In the genomic region with DNA sequence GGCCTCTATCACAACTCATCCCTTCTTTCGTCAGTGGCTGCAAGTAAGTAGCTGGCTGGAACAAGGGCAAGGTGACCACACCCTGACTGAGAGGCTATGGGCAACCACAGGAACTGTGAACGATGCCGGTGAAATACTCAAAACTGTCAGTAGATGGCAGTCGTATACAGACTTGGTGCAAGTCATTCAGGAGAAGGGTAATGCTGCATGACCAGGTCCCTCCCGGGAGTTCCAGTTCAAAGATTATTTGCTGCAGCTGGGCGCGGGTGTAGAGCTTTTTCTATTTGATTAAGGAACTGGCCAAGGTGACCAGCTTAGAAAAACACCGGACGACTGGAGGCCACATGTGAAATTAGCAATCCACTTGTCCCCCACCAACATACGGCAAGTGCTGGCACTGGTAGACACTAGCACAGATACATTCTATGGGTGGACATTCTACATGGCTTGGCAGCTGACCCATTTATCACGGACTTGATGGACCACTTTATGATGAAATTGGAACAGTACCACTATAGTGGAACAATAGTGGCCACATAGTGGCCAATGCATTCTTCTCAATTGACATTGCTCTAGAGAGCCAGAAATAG, we compare ENCODE assay signal across 1 cellular context.
TF ChIP-seq lines count a peak whose summit lies in the region.

No MANE protein-coding gene starts in this region.

TF ChIP-seq in GM23338, 12 proteins besides CTCF, POLR2A, EP300 and RAD21 (continued from another document):
- TF ChIP-seq, protein P1, sequence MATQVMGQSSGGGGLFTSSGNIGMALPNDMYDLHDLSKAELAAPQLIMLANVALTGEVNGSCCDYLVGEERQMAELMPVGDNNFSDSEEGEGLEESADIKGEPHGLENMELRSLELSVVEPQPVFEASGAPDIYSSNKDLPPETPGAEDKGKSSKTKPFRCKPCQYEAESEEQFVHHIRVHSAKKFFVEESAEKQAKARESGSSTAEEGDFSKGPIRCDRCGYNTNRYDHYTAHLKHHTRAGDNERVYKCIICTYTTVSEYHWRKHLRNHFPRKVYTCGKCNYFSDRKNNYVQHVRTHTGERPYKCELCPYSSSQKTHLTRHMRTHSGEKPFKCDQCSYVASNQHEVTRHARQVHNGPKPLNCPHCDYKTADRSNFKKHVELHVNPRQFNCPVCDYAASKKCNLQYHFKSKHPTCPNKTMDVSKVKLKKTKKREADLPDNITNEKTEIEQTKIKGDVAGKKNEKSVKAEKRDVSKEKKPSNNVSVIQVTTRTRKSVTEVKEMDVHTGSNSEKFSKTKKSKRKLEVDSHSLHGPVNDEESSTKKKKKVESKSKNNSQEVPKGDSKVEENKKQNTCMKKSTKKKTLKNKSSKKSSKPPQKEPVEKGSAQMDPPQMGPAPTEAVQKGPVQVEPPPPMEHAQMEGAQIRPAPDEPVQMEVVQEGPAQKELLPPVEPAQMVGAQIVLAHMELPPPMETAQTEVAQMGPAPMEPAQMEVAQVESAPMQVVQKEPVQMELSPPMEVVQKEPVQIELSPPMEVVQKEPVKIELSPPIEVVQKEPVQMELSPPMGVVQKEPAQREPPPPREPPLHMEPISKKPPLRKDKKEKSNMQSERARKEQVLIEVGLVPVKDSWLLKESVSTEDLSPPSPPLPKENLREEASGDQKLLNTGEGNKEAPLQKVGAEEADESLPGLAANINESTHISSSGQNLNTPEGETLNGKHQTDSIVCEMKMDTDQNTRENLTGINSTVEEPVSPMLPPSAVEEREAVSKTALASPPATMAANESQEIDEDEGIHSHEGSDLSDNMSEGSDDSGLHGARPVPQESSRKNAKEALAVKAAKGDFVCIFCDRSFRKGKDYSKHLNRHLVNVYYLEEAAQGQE (IDR thresholded peaks at IDR 0.05; ENCODE audit: unreplicated experiment): no peak
- TF ChIP-seq, protein P2, sequence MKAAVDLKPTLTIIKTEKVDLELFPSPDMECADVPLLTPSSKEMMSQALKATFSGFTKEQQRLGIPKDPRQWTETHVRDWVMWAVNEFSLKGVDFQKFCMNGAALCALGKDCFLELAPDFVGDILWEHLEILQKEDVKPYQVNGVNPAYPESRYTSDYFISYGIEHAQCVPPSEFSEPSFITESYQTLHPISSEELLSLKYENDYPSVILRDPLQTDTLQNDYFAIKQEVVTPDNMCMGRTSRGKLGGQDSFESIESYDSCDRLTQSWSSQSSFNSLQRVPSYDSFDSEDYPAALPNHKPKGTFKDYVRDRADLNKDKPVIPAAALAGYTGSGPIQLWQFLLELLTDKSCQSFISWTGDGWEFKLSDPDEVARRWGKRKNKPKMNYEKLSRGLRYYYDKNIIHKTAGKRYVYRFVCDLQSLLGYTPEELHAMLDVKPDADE (IDR thresholded peaks at IDR 0.05): no peak
- TF ChIP-seq EZH2phosphoT487 (IDR thresholded peaks at IDR 0.05; ENCODE audit: unreplicated experiment) (no peak), CREB1 (CRISPR knock-in tag; IDR thresholded peaks at IDR 0.05; ENCODE audit: low read depth) (no peak), ZNF114 (CRISPR knock-in tag; IDR thresholded peaks at IDR 0.05) (no peak), ZNF331 (CRISPR knock-in tag; IDR thresholded peaks at IDR 0.05; ENCODE audit: low read depth) (no peak), NANOG (IDR thresholded peaks at IDR 0.05; ENCODE audit: borderline replicate concordance) (no peak)
